ENCODE assay signal across 1 cellular context in genomic region chr20:57763235-57763595, GRCh38.
TF ChIP-seq lines count a peak whose summit lies in the region.

No MANE protein-coding gene starts in this region.

TF ChIP-seq in A549, 52 proteins besides CTCF, POLR2A, EP300 and RAD21 (continued from another document):
- TF ChIP-seq MAFK (IDR thresholded peaks at IDR 0.05; ENCODE audit: partially characterized antibody) (no peak), NR3C1 (IDR thresholded peaks at IDR 0.05) (no peak), HES2 (IDR thresholded peaks at IDR 0.05) (no peak)
